Comparison of ENCODE assay signal across 8 cellular contexts in the genomic region with DNA sequence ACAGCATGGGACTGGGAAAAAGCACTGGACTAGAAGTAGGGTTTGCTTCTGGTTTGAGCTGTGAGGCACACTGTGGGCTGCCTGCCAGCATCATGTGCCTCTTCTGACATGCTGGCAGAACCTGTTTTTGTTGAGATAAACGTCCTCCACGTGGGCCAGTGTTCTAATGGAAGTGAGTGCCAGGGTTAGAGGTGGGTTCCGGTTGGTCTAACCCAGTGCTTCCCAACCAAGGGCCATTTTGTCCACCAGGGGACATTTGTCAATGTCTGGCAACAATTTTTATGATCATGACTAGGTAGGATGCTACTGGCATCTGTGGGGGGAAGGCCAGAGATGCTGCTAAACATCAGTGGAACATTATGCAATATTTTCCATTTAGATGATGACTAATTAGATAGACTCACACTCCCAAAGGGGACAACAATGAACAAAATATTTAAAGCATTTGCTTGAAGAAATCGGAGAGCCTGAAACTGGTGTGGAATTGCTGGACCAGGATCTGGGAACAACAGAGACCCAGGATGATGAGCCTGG. TPM values are rescaled to one million over a fixed set of nuclear protein-coding genes. Genes with fewer than 3 reads are reported as not detected.
A peak's percentile ranks its signal among the peaks of the same experiment; 100 is the strongest.
DNase-seq lines count a peak whose midpoint lies in the region; ATAC-seq and TF ChIP-seq lines count a peak whose summit lies in the region.

No MANE protein-coding gene starts in this region.

- no peak overlapping the region for H3K27ac ChIP-seq in OCI-LY7 (ENCODE audit: low read depth, low read length, poor library complexity, severe bottlenecking)

- POLR2A ChIA-PET in OCI-LY7 (lab: Charles Lee): interaction anchor here (1.2 kb wide), 1 partner anchor 36 kb away, joined by 4 read pairs; no protein-coding TSS in a partner anchor

- no peaks in the 10 kb centered on the region for H3K4me1 ChIP-seq in OCI-LY7 (ENCODE audit: insufficient read depth, low read length, poor library complexity, severe bottlenecking)

- CTCF ChIA-PET in OCI-LY7 (lab: Charles Lee; ENCODE audit: unreplicated experiment): no interaction called here

- ATAC-seq in GM21367 (IDR thresholded peaks at IDR 0.05; ENCODE audit: unreplicated experiment) (no peak), GM21737 (IDR thresholded peaks at IDR 0.05; ENCODE audit: unreplicated experiment) (no peak)

- no peaks in the 10 kb centered on the region for H3K36me3 ChIP-seq in OCI-LY7 (ENCODE audit: insufficient read depth, low read length)

- no peaks in the 10 kb centered on the region for H3K9me3 ChIP-seq in OCI-LY7 (ENCODE audit: low read length)

- H3K9me2 ChIP-seq in OCI-LY7 (ENCODE audit: insufficient read depth, low read length): no peaks in the 10 kb centered on the region

- TF ChIP-seq CTCF in OCI-LY7 (conservative IDR thresholded peaks at IDR 0.05; ENCODE audit: low read length): no peak

- BruUV-seq in OCI-LY7 (replicated peaks; lab: Mats Ljungman, UMichigan): no TSS peak

- H3K4me3 ChIP-seq in skeletal muscle cell (ENCODE audit: low read depth, low read length) (no peak overlapping the region), OCI-LY7 (ENCODE audit: low read depth, low read length, poor library complexity, severe bottlenecking) (no peak overlapping the region)

- DNase-seq in EH (ENCODE audit: low read depth) (peak; percentile 93), NCI-H69 (lab: John Stamatoyannopoulos, UW) (peak; percentile 27), fibroblast of peridontal ligament (ENCODE audit: extremely low read depth) (peak; percentile 93), skeletal muscle cell (ENCODE audit: low read depth) (peak; percentile 74), OCI-LY7 (ENCODE audit: low spot score) (no peak), SKM-1 treated with dmso at 0.1 percent for 144 hours (lab: John Stamatoyannopoulos, UW; ENCODE audit: unreplicated experiment) (no peak)

- no peak overlapping the region for H3K4me2 ChIP-seq in OCI-LY7 (ENCODE audit: low read length)

- intact Hi-C loops in OCI-LY7 (cut with micrococcal nuclease; ENCODE audit: unreplicated experiment): no loop called here

- no peak overlapping the region for H2AFZ ChIP-seq in OCI-LY7 (ENCODE audit: low read length)

- no peaks in the 10 kb centered on the region for H3K79me2 ChIP-seq in OCI-LY7 (ENCODE audit: insufficient read depth, low read depth, low read length)

- no peaks in the 10 kb centered on the region for H4K20me1 ChIP-seq in OCI-LY7 (ENCODE audit: insufficient read depth, low read length)

RNA-seq across cellular contexts. Expression of gene APMAP, which starts 7.8 kb away (rescaled TPM):
- total RNA-seq in OCI-LY7 (2014; rRNA removed; shearing (Covaris generic)): 27.7 and 29.0 TPM in 2 replicates
- total RNA-seq in OCI-LY7 (2022): 24.3 and 28.0 TPM in 2 replicates

RNA-seq across cellular contexts. Expression of gene CST7, which starts 51.3 kb away (rescaled TPM):
- not detected in 2 replicates for total RNA-seq in OCI-LY7 (2014; rRNA removed; shearing (Covaris generic))
- total RNA-seq in OCI-LY7 (2022): not detected in 2 replicates

RNA-seq across cellular contexts. Expression of gene ACSS1, which starts 57.6 kb away (rescaled TPM):
- 0.35 and 0.72 TPM in 2 replicates for total RNA-seq in OCI-LY7 (2014; rRNA removed; shearing (Covaris generic))
- 0.30 and 0.40 TPM in 2 replicates for total RNA-seq in OCI-LY7 (2022)

Comparison
In these comparisons a context has a peak if more than half of its experiments do, and no peak if none do; other contexts are left out.
1. DNase-seq: peak in EH (single experiment), NCI-H69 (single experiment), fibroblast of peridontal ligament (single experiment) and skeletal muscle cell (single experiment); none in OCI-LY7 (single experiment) and SKM-1 treated with dmso at 0.1 percent for 144 hours (single experiment).